ENCODE assay signal across 2 cellular contexts in genomic region chr20:35200255-35200654, GRCh38.
TF ChIP-seq lines count a peak whose summit lies in the region.

No MANE protein-coding gene starts in this region.

TF ChIP-seq in A549, 52 proteins besides CTCF, POLR2A, EP300 and RAD21:
- TF ChIP-seq MAFK (IDR thresholded peaks at IDR 0.05; ENCODE audit: partially characterized antibody) (no peak), KDM5A (IDR thresholded peaks at IDR 0.05) (no peak), NFE2L2 (conservative IDR thresholded peaks at IDR 0.05; ENCODE audit: low read length) (no peak), EHMT2 (IDR thresholded peaks at IDR 0.05; ENCODE audit: low read depth) (no peak), ZC3H11A (IDR thresholded peaks at IDR 0.05) (no peak), ZFP36 (IDR thresholded peaks at IDR 0.05; ENCODE audit: borderline replicate concordance, partially characterized antibody) (no peak), HMGXB4 (CRISPR knock-in tag; IDR thresholded peaks at IDR 0.05; ENCODE audit: borderline replicate concordance) (no peak), CBX8 (IDR thresholded peaks at IDR 0.05) (no peak), PBX3 (IDR thresholded peaks at IDR 0.05) (no peak), ZSCAN20 (CRISPR knock-in tag; IDR thresholded peaks at IDR 0.05) (no peak), NR3C1 (IDR thresholded peaks at IDR 0.05) (no peak), JUN (IDR thresholded peaks at IDR 0.05) (no peak), MYC (IDR thresholded peaks at IDR 0.05; ENCODE audit: borderline replicate concordance, low read length) (no peak), HES2 (IDR thresholded peaks at IDR 0.05) (no peak), JUNB (IDR thresholded peaks at IDR 0.05) (peak; percentile 46; the same call in 1 of the 2 replicates), RARB (CRISPR knock-in tag; IDR thresholded peaks at IDR 0.05) (no peak), FOSL2 (IDR thresholded peaks at IDR 0.05) (no peak), FOSL2 (CRISPR knock-in tag; IDR thresholded peaks at IDR 0.05) (peak; percentile 58; the same call in 1 of the 2 replicates), CBX2 (IDR thresholded peaks at IDR 0.05; ENCODE audit: borderline replicate concordance, low read depth) (no peak), CEBPB (IDR thresholded peaks at IDR 0.05) (peak in 1 of 2 experiments; percentile 6; a peak in 1 of 4 replicates)

TF ChIP-seq in K562, 482 proteins besides CTCF, POLR2A, EP300 and RAD21:
- TF ChIP-seq CEBPG (CRISPR knock-in tag; IDR thresholded peaks at IDR 0.05) (no peak), CEBPG (tag; conservative IDR thresholded peaks at IDR 0.05 in 1 of 2, IDR thresholded peaks at IDR 0.05 in 1 of 2) (peak in 1 of 2 experiments; percentile 36; a peak in 1 of 4 replicates), CEBPB (tag; IDR thresholded peaks at IDR 0.05) (peak; percentile 20; the same call in 1 of the 2 replicates), NEUROD1 (IDR thresholded peaks at IDR 0.05; ENCODE audit: borderline replicate concordance, low read depth, low read length, partially characterized antibody) (no peak), EWSR1 (IDR thresholded peaks at IDR 0.05; ENCODE audit: borderline replicate concordance, low read depth, partially characterized antibody) (no peak), ZNF444 (CRISPR knock-in tag; IDR thresholded peaks at IDR 0.05) (no peak), ZNF277 (CRISPR knock-in tag; IDR thresholded peaks at IDR 0.05; ENCODE audit: borderline replicate concordance) (no peak), ZNF41 (CRISPR knock-in tag; conservative IDR thresholded peaks at IDR 0.05) (no peak), ZNF140 (CRISPR knock-in tag; IDR thresholded peaks at IDR 0.05) (no peak), ATF3 (IDR thresholded peaks at IDR 0.05) (peak; percentile 54), ATF3 (CRISPR knock-in tag; conservative IDR thresholded peaks at IDR 0.05) (no peak), ZNF507 (tag; conservative IDR thresholded peaks at IDR 0.05) (no peak), TCF7L2 (IDR thresholded peaks at IDR 0.05; ENCODE audit: low read depth, low read length) (no peak), MTA1 (IDR thresholded peaks at IDR 0.05; ENCODE audit: borderline replicate concordance) (no peak), TEAD1 (CRISPR knock-in tag; IDR thresholded peaks at IDR 0.05) (no peak), RBM25 (IDR thresholded peaks at IDR 0.05; ENCODE audit: low read depth, low read length, severe bottlenecking) (no peak)
